28 cellular contexts compared by ENCODE assay signal in genomic region chr4:158519226-158519625, GRCh38. TPM values are rescaled to one million over a fixed set of nuclear protein-coding genes. Genes with fewer than 3 reads are reported as not detected.
"Had no signal": no experiment of that assay in that cellular context is flagged by ENCODE, and none has a peak within 500 bp of the region (broad histone marks: within the 10 kb centered on the region; RNA-seq: fewer than 3 reads in every experiment).

No MANE protein-coding gene starts in this region.

- H3K27me3 ChIP-seq: ovary, right atrium auricular region, right lobe of liver, tibial nerve, upper lobe of left lung had no signal

- H3K4me1 Mint-ChIP-seq: naive B cell; natural killer cell; nephron progenitor cell; stimulated activated memory B cell treated with anti-CD40 and anti-IgM and Interleukin-4, amounts not matched to agents 10 μg/mL and 1 μg/mL and 100 μg/mL, for 72 hours; stimulated activated naive CD8-positive, alpha-beta T cell treated with anti-CD3 and anti-CD28 coated beads, Interleukin-15, amount 100 ng/mL, for 72 hours had no signal

- H3K9me3 ChIP-seq: left ventricle myocardium inferior, ovary, right atrium auricular region, right lobe of liver, tibial nerve, upper lobe of left lung had no signal

- H3K4me3 ChIP-seq: left ventricle myocardium inferior, lung, ovary, right atrium auricular region, right lobe of liver, smooth muscle cell, tibial nerve, upper lobe of left lung had no signal

- ATAC-seq: left colon; natural killer cell; right lobe of liver; stimulated activated memory B cell treated with anti-CD40 and anti-IgM and Interleukin-4, amounts not matched to agents 10 μg/mL and 1 μg/mL and 100 μg/mL, for 72 hours; stimulated activated naive CD8-positive, alpha-beta T cell treated with anti-CD3 and anti-CD28 coated beads, Interleukin-15, amount 100 ng/mL, for 72 hours had no signal

- H3K4me2 ChIP-seq: smooth muscle cell had no signal

- H3K36me3 ChIP-seq: left ventricle myocardium inferior, ovary, right atrium auricular region, right lobe of liver, tibial nerve, upper lobe of left lung had no signal

- H3K27ac ChIP-seq: left ventricle myocardium inferior, ovary, right atrium auricular region, right lobe of liver, tibial nerve, upper lobe of left lung had no signal

- H3K4me1 ChIP-seq: left ventricle myocardium inferior, right atrium auricular region, right lobe of liver, tibial nerve, upper lobe of left lung had no signal

- FAIRE-seq: kidney, urothelium cell line had no signal

- H3K4me3 Mint-ChIP-seq: mesothelial cell of epicardium; naive B cell; natural killer cell; nephron progenitor cell; stimulated activated memory B cell treated with anti-CD40 and anti-IgM and Interleukin-4, amounts not matched to agents 10 μg/mL and 1 μg/mL and 100 μg/mL, for 72 hours; stimulated activated naive CD8-positive, alpha-beta T cell treated with anti-CD3 and anti-CD28 coated beads, Interleukin-15, amount 100 ng/mL, for 72 hours had no signal

- H3K9me3 Mint-ChIP-seq: mesothelial cell of epicardium; naive B cell; nephron progenitor cell; stimulated activated memory B cell treated with anti-CD40 and anti-IgM and Interleukin-4, amounts not matched to agents 10 μg/mL and 1 μg/mL and 100 μg/mL, for 72 hours; stimulated activated naive CD8-positive, alpha-beta T cell treated with anti-CD3 and anti-CD28 coated beads, Interleukin-15, amount 100 ng/mL, for 72 hours had no signal

- H3K27me3 Mint-ChIP-seq: naive B cell; progenitor cell of endocrine pancreas; stimulated activated naive CD8-positive, alpha-beta T cell treated with anti-CD3 and anti-CD28 coated beads, Interleukin-15, amount 100 ng/mL, for 72 hours had no signal

- H3K36me3 Mint-ChIP-seq: mesothelial cell of epicardium; naive B cell; natural killer cell; stimulated activated memory B cell treated with anti-CD40 and anti-IgM and Interleukin-4, amounts not matched to agents 10 μg/mL and 1 μg/mL and 100 μg/mL, for 72 hours had no signal

- H3K27ac Mint-ChIP-seq: mesothelial cell of epicardium; naive B cell; natural killer cell; nephron progenitor cell; progenitor cell of endocrine pancreas; stimulated activated memory B cell treated with anti-CD40 and anti-IgM and Interleukin-4, amounts not matched to agents 10 μg/mL and 1 μg/mL and 100 μg/mL, for 72 hours; stimulated activated naive CD8-positive, alpha-beta T cell treated with anti-CD3 and anti-CD28 coated beads, Interleukin-15, amount 100 ng/mL, for 72 hours had no signal

- DNase-seq: hippocampal formation; kidney; left colon; left ventricle myocardium inferior; mesendoderm; naive B cell; natural killer cell; nephron progenitor cell; ovary; right lobe of liver; stimulated activated CD4-positive, alpha-beta T cell treated with anti-CD3 and anti-CD28 coated beads, Interleukin-1b, Interleukin-23, amount 100 ng/mL, for 48 hours; stimulated activated CD4-positive, alpha-beta T cell treated with anti-CD3 and anti-CD28 coated beads, Interleukin-2, amount 100 ng/mL, for 48 hours; stimulated activated CD4-positive, alpha-beta T cell treated with anti-CD3 and anti-CD28 coated beads, Interleukin-4, amount 100 ng/mL, for 4 hours; stimulated activated CD8-positive, alpha-beta memory T cell treated with anti-CD3 and anti-CD28 coated beads, Interleukin-4, amount 100 ng/mL, for 48 hours; stimulated activated naive CD4-positive, alpha-beta T cell treated with Interleukin-2 at 50 U/mL for 16 hours; stimulated activated naive CD8-positive, alpha-beta T cell treated with anti-CD3 and anti-CD28 coated beads, Interleukin-15, amount 100 ng/mL, for 72 hours; substantia nigra; upper lobe of left lung had no signal

RNA-seq across cellular contexts. Expression of gene RXFP1, which starts 2.5 kb away (rescaled TPM):
- total RNA-seq: left ventricle myocardium inferior, mononuclear cell, natural killer cell, progenitor cell of endocrine pancreas, pulmonary artery endothelial cell, right atrium auricular region, smooth muscle cell, tibial nerve had no signal
- polyA plus RNA-seq: smooth muscle cell had no signal
